Comparison of ENCODE assay signal across 8 cellular contexts in the genomic region with DNA sequence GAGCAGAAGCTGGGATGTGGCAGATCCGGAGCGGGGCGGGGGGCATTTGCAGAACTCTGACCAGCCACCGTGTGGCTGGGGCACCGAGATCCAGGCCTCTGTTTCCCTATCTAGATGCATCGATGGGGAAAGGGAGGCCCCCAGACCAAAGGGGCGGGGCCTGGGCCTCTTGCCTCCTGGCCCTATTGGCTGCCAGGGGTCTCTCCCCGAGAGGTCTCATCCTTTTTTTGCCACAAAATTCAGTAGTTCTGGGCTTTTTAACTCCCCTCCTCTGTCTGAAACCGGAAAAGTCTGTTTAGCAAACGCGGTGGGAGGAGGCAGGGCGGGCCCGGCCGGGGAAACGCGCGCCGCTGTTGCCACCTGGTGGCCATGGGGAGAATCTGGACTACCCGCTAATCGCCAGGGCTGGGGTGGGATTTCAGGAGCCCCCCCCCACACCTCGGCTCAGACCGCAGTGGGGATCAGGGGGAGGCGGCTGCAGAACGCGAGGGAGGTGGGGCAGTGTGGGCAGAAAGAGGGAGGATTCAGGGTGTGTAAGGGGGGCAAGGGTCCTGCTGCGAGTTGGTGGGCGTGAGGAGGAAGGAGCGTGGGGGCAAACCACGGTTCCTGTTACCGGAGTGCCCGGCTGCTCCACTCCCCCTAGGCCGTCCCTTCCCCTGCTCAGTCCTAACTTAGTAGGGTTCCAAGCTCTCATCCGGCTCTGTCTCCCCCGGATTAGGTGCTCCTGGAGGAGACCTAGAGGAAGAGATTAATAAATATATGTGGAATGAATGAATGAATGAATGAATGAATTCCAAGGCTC. TPM values are rescaled to one million over a fixed set of nuclear protein-coding genes. Genes with fewer than 3 reads are reported as not detected.
DNase-seq lines count a peak whose midpoint lies in the region; ATAC-seq and TF ChIP-seq lines count a peak whose summit lies in the region.

No MANE protein-coding gene starts in this region.

- in situ Hi-C loops in gastrocnemius medialis (cut with MboI; ENCODE audit: low sequenced_read_pairs in 4 of 4), result loop anchor here (5.0 to 25.0 kb wide), 5 partner anchors 51 to 124 kb away; a partner anchor contains a TSS

- ATAC-seq in body of pancreas, result peak; percentile 93
- ATAC-seq in gastrocnemius medialis, result peak; percentile 81 to 87
- ATAC-seq in HG02884 (IDR thresholded peaks at IDR 0.05; ENCODE audit: unreplicated experiment), result no peak

- no peaks in the 10 kb centered on the region for H3K36me3 ChIP-seq in A673 (ENCODE audit: insufficient read depth, low read length, poor library complexity, severe bottlenecking)
- no peaks in the 10 kb centered on the region for H3K36me3 ChIP-seq in body of pancreas (replicated peaks in 1 of 2; ENCODE audit: insufficient read depth in 1 of 2, low read depth in 2 of 2)
- no peaks in the 10 kb centered on the region for H3K36me3 ChIP-seq in iPS-15b (ENCODE audit: control insufficient read depth, insufficient read depth, low read length)
- no peaks in the 10 kb centered on the region for H3K36me3 ChIP-seq in gastrocnemius medialis

- BruUV-seq in A673 (replicated peaks; lab: Mats Ljungman, UMichigan), result no TSS peak

- TF ChIP-seq POLR2A in body of pancreas (IDR thresholded peaks at IDR 0.05), result no peak
- peak in 1 of 2 donors; percentile 50 for TF ChIP-seq POLR2A in gastrocnemius medialis (IDR thresholded peaks at IDR 0.05)

- DNase-seq in A673 (ENCODE audit: low spot score), result peak; percentile 88
- DNase-seq in GM19238 (ENCODE audit: insufficient read length, low spot score), result peak; percentile 85
- DNase-seq in NCI-H1694 treated with DMSO at 0.1 percent for 48 hours (lab: John Stamatoyannopoulos, UW), result peak; percentile 71
- DNase-seq in UCSD-AML1 (lab: John Stamatoyannopoulos, UW; ENCODE audit: unreplicated experiment), result peak; percentile 75
- peak; percentile 77 to 81 (median 80) for DNase-seq in body of pancreas
- peak; percentile 62 to 66 for DNase-seq in gastrocnemius medialis

- no peaks in the 10 kb centered on the region for H3K9me3 ChIP-seq in A673 (ENCODE audit: low read depth, low read length, poor library complexity, severe bottlenecking)
- no peaks in the 10 kb centered on the region for H3K9me3 ChIP-seq in body of pancreas
- no peaks in the 10 kb centered on the region for H3K9me3 ChIP-seq in iPS-15b (ENCODE audit: control insufficient read depth, insufficient read depth, low read length)
- H3K9me3 ChIP-seq in gastrocnemius medialis, result no peaks in the 10 kb centered on the region

- CTCF ChIA-PET in A673 (lab: Charles Lee), result interaction anchor here (0.6 to 1.1 kb wide), 3 partner anchors 27 to 106 kb away, joined by 3 to 7 read pairs (median 4); a partner anchor contains a TSS

- POLR2A ChIA-PET in A673 (lab: Charles Lee; ENCODE audit: low non-redundant PET), result interaction anchor here (0.5 kb wide), 1 partner anchor 39 kb away, joined by 4 read pairs; a partner anchor contains a TSS

- intact Hi-C loops in A673 (cut with micrococcal nuclease; ENCODE audit: unreplicated experiment), result loop anchor here (1.0 to 2.0 kb wide), 3 partner anchors 51 to 126 kb away; a partner anchor contains a TSS
- intact Hi-C loops in body of pancreas (cut with DNase I), result loop anchor here (2.0 kb wide), 1 partner anchor 50 kb away; a partner anchor contains a TSS
- intact Hi-C loops in gastrocnemius medialis (cut with DNase I; ENCODE audit: low total_unique reads), result loop anchor here (1.0 to 2.0 kb wide), 2 partner anchors 51 to 120 kb away; no protein-coding TSS in a partner anchor

- H3K4me3 ChIP-seq in A673 (ENCODE audit: low read depth, low read length, poor library complexity, severe bottlenecking) (peak overlapping the region; percentile 30), body of pancreas (no peak overlapping the region), iPS-15b (ENCODE audit: low read depth, low read length) (peak overlapping the region; percentile 37), gastrocnemius medialis (peak overlapping the region; percentile 14 to 47 (median 36))

- TF ChIP-seq CTCF in A673 (conservative IDR thresholded peaks at IDR 0.05; ENCODE audit: low read depth, low read length), result peak; percentile 95
- TF ChIP-seq CTCF in body of pancreas (IDR thresholded peaks at IDR 0.05), result peak; percentile 83 to 96 (median 95)
- peak; percentile 94 to 99 (median 98) for TF ChIP-seq CTCF in gastrocnemius medialis (IDR thresholded peaks at IDR 0.05 in 4 of 5, conservative IDR thresholded peaks at IDR 0.05 in 1 of 5)

- H3K9ac ChIP-seq in iPS-15b (ENCODE audit: low read depth, low read length), result peak overlapping the region; percentile 76

- H3K27me3 ChIP-seq in A673 (replicated peaks; ENCODE audit: insufficient read depth, low read depth, low read length, poor library complexity) (no peaks in the 10 kb centered on the region), body of pancreas (no peaks in the 10 kb centered on the region), iPS-15b (ENCODE audit: control insufficient read depth, insufficient read depth, low read length) (no peaks in the 10 kb centered on the region), gastrocnemius medialis (no peaks in the 10 kb centered on the region)

- H3K4me1 ChIP-seq in A673 (ENCODE audit: insufficient read depth, low read length, poor library complexity, severe bottlenecking), result peaks cover 6% of the 10 kb centered on the region
- H3K4me1 ChIP-seq in body of pancreas, result peaks cover 13% of the 10 kb centered on the region
- H3K4me1 ChIP-seq in iPS-15b (ENCODE audit: control insufficient read depth, insufficient read depth, low read length), result no peaks in the 10 kb centered on the region
- peaks cover 14% of the 10 kb centered on the region in 2 donors for H3K4me1 ChIP-seq in gastrocnemius medialis

- H3K27ac ChIP-seq in A673 (ENCODE audit: low read depth, low read length, poor library complexity, severe bottlenecking) (peak overlapping the region; percentile 20), body of pancreas (peak overlapping the region; percentile 42 to 84 (median 78)), gastrocnemius medialis (peak overlapping the region; percentile 73 to 91 (median 90))

- 4 to 11% methylated on average over 15 to 32 of the region's 34 CpGs for WGBS in body of pancreas, 2 donors

RNA-seq across cellular contexts. Expression of a gene that starts 28.3 kb away (rescaled TPM):
- total RNA-seq in A673 (2021) (not detected in 2 replicates), body of pancreas (1 to 10 TPM in 1 of 2 donors, not detected in 1; 1.0 TPM), gastrocnemius medialis (under 1 TPM in 2 of 4 donors, not detected in 2; 0.16 to 0.20 TPM)

RNA-seq across cellular contexts. Expression of a gene that starts 39.2 kb away (rescaled TPM):
- 5.1 and 7.9 TPM in 2 replicates for total RNA-seq in A673 (2021)
- 10 to 100 TPM; 17.6 to 35.3 TPM for total RNA-seq in body of pancreas
- total RNA-seq in gastrocnemius medialis, result 1 to 10 TPM in 3 of 4 donors, under 1 TPM in 1; 0.66 to 2.8 (median 1.6) TPM

RNA-seq across cellular contexts. Expression of a gene that starts 50.4 kb away (rescaled TPM):
- total RNA-seq in A673 (2021) (11.7 and 13.3 TPM in 2 replicates), body of pancreas (10 to 100 TPM; 23.1 to 30.1 TPM), gastrocnemius medialis (100 to 1,000 TPM; 476 to 810 (median 543) TPM)

Comparison
In these comparisons a context has a peak if more than half of its experiments do, and no peak if none do; other contexts are left out.
1. H3K27ac ChIP-seq: peak in every context shown above with its lines; median percentile 90 in gastrocnemius medialis; 78 in body of pancreas; 20 in A673.
2. H3K4me3 ChIP-seq: peak in A673 (single experiment), iPS-15b (single experiment) and gastrocnemius medialis (4 of 4); none in body of pancreas (0 of 2).
3. RNA of a gene that starts 50.4 kb away (total RNA-seq): 476 to 810 TPM in gastrocnemius medialis; 23.1 to 30.1 TPM in body of pancreas and 11.7 to 13.3 TPM in A673; every median in the first group is over 10 times any median in the second.
4. Peak in every context shown above with its lines, with median percentiles within 50 percentile points of each other: DNase-seq and CTCF ChIP-seq.